Comparison of ENCODE assay signal across 8 cellular contexts in genomic region chr2:216412022-216412999, GRCh38. TPM values are rescaled to one million over a fixed set of nuclear protein-coding genes. Genes with fewer than 3 reads are reported as not detected.
A peak's percentile ranks its signal among the peaks of the same experiment; 100 is the strongest.
DNase-seq lines count a peak whose midpoint lies in the region; TF ChIP-seq lines count a peak whose summit lies in the region.

Gene SMARCAL1 (plus strand): TSS chr2:216412484. CDS start chr2:216414705, 2,221 bp downstream.

- DNase-seq in GF-D8 (lab: John Stamatoyannopoulos, UW) (peak; percentile 92), HEK293T (ENCODE audit: extremely low spot score) (peak; percentile 95), MV-4-11 (lab: John Stamatoyannopoulos, UW) (peak; percentile 98), SK-MEL-5 (ENCODE audit: low read depth, low spot score) (peak; percentile 98), foreskin melanocyte (peak; percentile 98)
- peak; percentile 99 for DNase-seq in activated naive CD4-positive, alpha-beta T cell treated with Interleukin-2 at 50 U/mL for 16 hours

- CTCF ChIA-PET in HEK293T (lab: Yijun Ruan, JAX) = no interaction called here

- H3K4me3 ChIP-seq in neuron (ENCODE audit: low read length) (peak within 1 kb of the TSS; percentile 86), subcutaneous abdominal adipose tissue (ENCODE audit: low read depth in 1 of 5, low read length in 5 of 5) (peak within 1 kb of the TSS; percentile 81 to 97 (median 94))

- H3K36me3 ChIP-seq in neuron (ENCODE audit: insufficient read depth, low read length) (peaks cover 23% of the 10 kb centered on the region), subcutaneous abdominal adipose tissue (ENCODE audit: control insufficient read depth in 5 of 5, insufficient read depth in 5 of 5, low read length in 5 of 5) (peaks cover 4 to 25% (median 21%) of the 10 kb centered on the region in 5 donors)

- in situ Hi-C loops in SK-MEL-5 (cut with HindIII; ENCODE audit: low pct_unique_long_range_greater_than_20kb, low sequenced_read_pairs) = no loop called here

- POLR2A ChIA-PET in HEK293T (lab: Yijun Ruan, JAX) = interaction anchor here (1.0 to 1.7 kb wide), 4 partner anchors 12 to 303 kb away, joined by 3 to 6 read pairs (median 3); partner anchors contain the start of genes RPL37A and XRCC5

- H3K9me3 ChIP-seq in neuron (ENCODE audit: low read length) (no peaks in the 10 kb centered on the region), subcutaneous abdominal adipose tissue (ENCODE audit: control insufficient read depth in 5 of 5, low read length in 5 of 5) (no peaks in the 10 kb centered on the region)

- H3K27ac ChIP-seq in subcutaneous abdominal adipose tissue (ENCODE audit: low read depth, low read length) = peak within 1 kb of the TSS; percentile 95

- no peaks in the 10 kb centered on the region for H3K27me3 ChIP-seq in neuron (ENCODE audit: insufficient read depth, low read length)
- H3K27me3 ChIP-seq in subcutaneous abdominal adipose tissue (ENCODE audit: control insufficient read depth in 5 of 5, insufficient read depth in 4 of 5, low read length in 5 of 5) = no peaks in the 10 kb centered on the region

- H2AFZ ChIP-seq in neuron (ENCODE audit: low read depth, low read length) = peak within 1 kb of the TSS; percentile 65

- H3K9ac ChIP-seq in subcutaneous abdominal adipose tissue (ENCODE audit: low read length in 5 of 5) = peak within 1 kb of the TSS; percentile 41 to 97 (median 93)

- H3K4me1 ChIP-seq in neuron (ENCODE audit: insufficient read depth, low read length) (peaks cover 5% of the 10 kb centered on the region), subcutaneous abdominal adipose tissue (ENCODE audit: control insufficient read depth in 5 of 5, insufficient read depth in 5 of 5, low read length in 5 of 5) (peaks cover 0 to 15% (median 11%) of the 10 kb centered on the region in 5 donors)

TF ChIP-seq in HEK293T, 16 proteins besides CTCF, POLR2A, EP300 and RAD21:
- TF ChIP-seq L3MBTL2 (conservative IDR thresholded peaks at IDR 0.05) (peak; percentile 66), FOXM1 (IDR thresholded peaks at IDR 0.05; ENCODE audit: borderline replicate concordance) (no peak), ELF4 (IDR thresholded peaks at IDR 0.05) (peak; percentile 77), SUZ12 (IDR thresholded peaks at IDR 0.05) (peak; percentile 96), HDGF (IDR thresholded peaks at IDR 0.05; ENCODE audit: borderline replicate concordance) (no peak), FOXK2 (IDR thresholded peaks at IDR 0.05) (no peak), PKNOX1 (IDR thresholded peaks at IDR 0.05) (peak; percentile 40; the same call in 1 of the 2 replicates), BHLHE40 (IDR thresholded peaks at IDR 0.05; ENCODE audit: borderline replicate concordance) (peak; percentile 58; the same call in 1 of the 2 replicates)

RNA-seq across cellular contexts. Expression of gene SMARCAL1, which starts in this region (rescaled TPM):
- 6.5 and 7.3 TPM in 2 replicates for total RNA-seq in SK-MEL-5 (2014; rRNA removed; shearing (Covaris generic))
- polyA plus RNA-seq in SK-MEL-5 (2015; cell fraction: cytosol; rRNA removed) = 15.6 and 22.2 TPM in 2 replicates
- polyA plus RNA-seq in SK-MEL-5 (2015; cell fraction: nucleus; rRNA removed) = 13.4 and 19.6 TPM in 2 replicates

Comparison
In these comparisons a context has a peak if more than half of its experiments do, and no peak if none do; other contexts are left out.
1. Peak in every context shown above with its lines: DNase-seq, H3K4me3 ChIP-seq and H3K27ac ChIP-seq.